Comparison of ENCODE assay signal across 23 cellular contexts in genomic region chr7:159155410-159155809, GRCh38. TPM values are rescaled to one million over a fixed set of nuclear protein-coding genes. Genes with fewer than 3 reads are reported as not detected.
"Had no signal": no experiment of that assay in that cellular context is flagged by ENCODE, and none has a peak within 500 bp of the region (broad histone marks: within the 10 kb centered on the region; RNA-seq: fewer than 3 reads in every experiment).

No MANE protein-coding gene starts in this region.

- H3K9me3 ChIP-seq: MG63, SJCRH30 had no signal

- H3K4me1 ChIP-seq: SJCRH30 had no signal

- H3K4me3 ChIP-seq: MG63, SJCRH30 had no signal

- DNase-seq: KBM-7, MG63, NCI-H1092, NCI-H1105 treated with DMSO at 0.1 percent for 48 hours, NCI-H1417 treated with DMSO at 0.1 percent for 48 hours, NCI-H146, NCI-H1694 treated with DMSO at 0.1 percent for 48 hours, NCI-H1930, NCI-H2081, NCI-H2107, NCI-H226, NCI-H446, NCI-H510A, NCI-H524 treated with DMSO at 0.1 percent for 48 hours, NCI-H69, NCI-H774, PC-3, SHP77 treated with DMSO at 0.1 percent for 48 hours, SJCRH30 had no signal

- H3K27ac ChIP-seq: RWPE1, SJCRH30 had no signal

- H3K36me3 ChIP-seq: MG63, SJCRH30 had no signal

- ATAC-seq: Panc1, PC-3, SK-N-SH treated with all-trans-retinoic acid at 6 μM for 48 hours had no signal

- H3K27me3 ChIP-seq: MG63, SJCRH30 had no signal

RNA-seq across cellular contexts. Expression of gene VIPR2, which starts 10.7 kb away (rescaled TPM):
- total RNA-seq: HT1080, PC-3 had no signal
